ENCODE assay signal across 8 cellular contexts in the genomic region with DNA sequence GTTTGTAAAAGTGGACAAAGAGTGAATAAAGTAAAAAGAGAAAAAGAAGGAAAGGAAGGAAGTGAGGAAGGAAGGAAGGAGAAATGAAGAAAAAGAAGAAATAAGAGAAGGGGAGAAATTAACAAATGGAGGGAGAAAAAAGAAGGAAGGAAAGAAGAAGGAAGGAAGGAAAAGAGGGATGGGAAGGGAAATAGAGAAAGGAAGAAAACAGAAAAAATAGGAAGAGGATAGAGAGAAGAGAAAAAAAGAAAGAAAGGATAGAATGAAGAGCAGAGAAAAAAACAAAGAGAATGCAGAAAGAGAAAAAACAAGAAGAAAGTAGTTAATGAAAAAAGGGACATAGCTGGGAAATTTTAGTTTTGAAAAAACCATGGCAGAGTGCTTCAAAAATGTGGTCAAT.
"Had no signal": no experiment of that assay in that cellular context is flagged by ENCODE, and none has a peak within 500 bp of the region (broad histone marks: within the 10 kb centered on the region; RNA-seq: fewer than 3 reads in every experiment).

No MANE protein-coding gene starts in this region.

- DNase-seq: GDM1, GF-D8 had no signal

- FAIRE-seq: G401.6, GM12878, GM12891, GM12892, GM18507, GM19239 had no signal

- ATAC-seq: GM12878 had no signal

- H3K4me3 ChIP-seq: GM12878 had no signal
